In genomic region chr1:110291241-110292030, GRCh38 we compare ENCODE assay signal across 1 cellular context.
TF ChIP-seq lines count a peak whose summit lies in the region.

No MANE protein-coding gene starts in this region.

TF ChIP-seq in GM23338, 12 proteins besides CTCF, POLR2A, EP300 and RAD21 (continued from another document):
- TF ChIP-seq, protein P1, sequence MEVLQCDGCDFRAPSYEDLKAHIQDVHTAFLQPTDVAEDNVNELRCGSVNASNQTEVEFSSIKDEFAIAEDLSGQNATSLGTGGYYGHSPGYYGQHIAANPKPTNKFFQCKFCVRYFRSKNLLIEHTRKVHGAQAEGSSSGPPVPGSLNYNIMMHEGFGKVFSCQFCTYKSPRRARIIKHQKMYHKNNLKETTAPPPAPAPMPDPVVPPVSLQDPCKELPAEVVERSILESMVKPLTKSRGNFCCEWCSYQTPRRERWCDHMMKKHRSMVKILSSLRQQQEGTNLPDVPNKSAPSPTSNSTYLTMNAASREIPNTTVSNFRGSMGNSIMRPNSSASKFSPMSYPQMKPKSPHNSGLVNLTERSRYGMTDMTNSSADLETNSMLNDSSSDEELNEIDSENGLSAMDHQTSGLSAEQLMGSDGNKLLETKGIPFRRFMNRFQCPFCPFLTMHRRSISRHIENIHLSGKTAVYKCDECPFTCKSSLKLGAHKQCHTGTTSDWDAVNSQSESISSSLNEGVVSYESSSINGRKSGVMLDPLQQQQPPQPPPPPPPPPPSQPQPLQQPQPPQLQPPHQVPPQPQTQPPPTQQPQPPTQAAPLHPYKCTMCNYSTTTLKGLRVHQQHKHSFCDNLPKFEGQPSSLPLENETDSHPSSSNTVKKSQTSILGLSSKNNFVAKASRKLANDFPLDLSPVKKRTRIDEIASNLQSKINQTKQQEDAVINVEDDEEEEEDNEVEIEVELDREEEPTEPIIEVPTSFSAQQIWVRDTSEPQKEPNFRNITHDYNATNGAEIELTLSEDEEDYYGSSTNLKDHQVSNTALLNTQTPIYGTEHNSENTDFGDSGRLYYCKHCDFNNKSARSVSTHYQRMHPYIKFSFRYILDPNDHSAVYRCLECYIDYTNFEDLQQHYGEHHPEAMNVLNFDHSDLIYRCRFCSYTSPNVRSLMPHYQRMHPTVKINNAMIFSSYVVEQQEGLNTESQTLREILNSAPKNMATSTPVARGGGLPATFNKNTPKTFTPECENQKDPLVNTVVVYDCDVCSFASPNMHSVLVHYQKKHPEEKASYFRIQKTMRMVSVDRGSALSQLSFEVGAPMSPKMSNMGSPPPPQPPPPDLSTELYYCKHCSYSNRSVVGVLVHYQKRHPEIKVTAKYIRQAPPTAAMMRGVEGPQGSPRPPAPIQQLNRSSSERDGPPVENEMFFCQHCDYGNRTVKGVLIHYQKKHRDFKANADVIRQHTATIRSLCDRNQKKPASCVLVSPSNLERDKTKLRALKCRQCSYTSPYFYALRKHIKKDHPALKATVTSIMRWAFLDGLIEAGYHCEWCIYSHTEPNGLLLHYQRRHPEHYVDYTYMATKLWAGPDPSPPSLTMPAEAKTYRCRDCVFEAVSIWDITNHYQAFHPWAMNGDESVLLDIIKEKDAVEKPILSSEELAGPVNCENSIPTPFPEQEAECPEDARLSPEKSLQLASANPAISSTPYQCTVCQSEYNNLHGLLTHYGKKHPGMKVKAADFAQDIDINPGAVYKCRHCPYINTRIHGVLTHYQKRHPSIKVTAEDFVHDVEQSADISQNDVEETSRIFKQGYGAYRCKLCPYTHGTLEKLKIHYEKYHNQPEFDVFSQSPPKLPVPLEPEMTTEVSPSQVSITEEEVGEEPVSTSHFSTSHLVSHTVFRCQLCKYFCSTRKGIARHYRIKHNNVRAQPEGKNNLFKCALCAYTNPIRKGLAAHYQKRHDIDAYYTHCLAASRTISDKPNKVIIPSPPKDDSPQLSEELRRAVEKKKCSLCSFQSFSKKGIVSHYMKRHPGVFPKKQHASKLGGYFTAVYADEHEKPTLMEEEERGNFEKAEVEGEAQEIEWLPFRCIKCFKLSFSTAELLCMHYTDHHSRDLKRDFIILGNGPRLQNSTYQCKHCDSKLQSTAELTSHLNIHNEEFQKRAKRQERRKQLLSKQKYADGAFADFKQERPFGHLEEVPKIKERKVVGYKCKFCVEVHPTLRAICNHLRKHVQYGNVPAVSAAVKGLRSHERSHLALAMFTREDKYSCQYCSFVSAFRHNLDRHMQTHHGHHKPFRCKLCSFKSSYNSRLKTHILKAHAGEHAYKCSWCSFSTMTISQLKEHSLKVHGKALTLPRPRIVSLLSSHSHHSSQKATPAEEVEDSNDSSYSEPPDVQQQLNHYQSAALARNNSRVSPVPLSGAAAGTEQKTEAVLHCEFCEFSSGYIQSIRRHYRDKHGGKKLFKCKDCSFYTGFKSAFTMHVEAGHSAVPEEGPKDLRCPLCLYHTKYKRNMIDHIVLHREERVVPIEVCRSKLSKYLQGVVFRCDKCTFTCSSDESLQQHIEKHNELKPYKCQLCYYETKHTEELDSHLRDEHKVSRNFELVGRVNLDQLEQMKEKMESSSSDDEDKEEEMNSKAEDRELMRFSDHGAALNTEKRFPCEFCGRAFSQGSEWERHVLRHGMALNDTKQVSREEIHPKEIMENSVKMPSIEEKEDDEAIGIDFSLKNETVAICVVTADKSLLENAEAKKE (CRISPR knock-in tag; IDR thresholded peaks at IDR 0.05), result no peak
- TF ChIP-seq, protein P2, sequence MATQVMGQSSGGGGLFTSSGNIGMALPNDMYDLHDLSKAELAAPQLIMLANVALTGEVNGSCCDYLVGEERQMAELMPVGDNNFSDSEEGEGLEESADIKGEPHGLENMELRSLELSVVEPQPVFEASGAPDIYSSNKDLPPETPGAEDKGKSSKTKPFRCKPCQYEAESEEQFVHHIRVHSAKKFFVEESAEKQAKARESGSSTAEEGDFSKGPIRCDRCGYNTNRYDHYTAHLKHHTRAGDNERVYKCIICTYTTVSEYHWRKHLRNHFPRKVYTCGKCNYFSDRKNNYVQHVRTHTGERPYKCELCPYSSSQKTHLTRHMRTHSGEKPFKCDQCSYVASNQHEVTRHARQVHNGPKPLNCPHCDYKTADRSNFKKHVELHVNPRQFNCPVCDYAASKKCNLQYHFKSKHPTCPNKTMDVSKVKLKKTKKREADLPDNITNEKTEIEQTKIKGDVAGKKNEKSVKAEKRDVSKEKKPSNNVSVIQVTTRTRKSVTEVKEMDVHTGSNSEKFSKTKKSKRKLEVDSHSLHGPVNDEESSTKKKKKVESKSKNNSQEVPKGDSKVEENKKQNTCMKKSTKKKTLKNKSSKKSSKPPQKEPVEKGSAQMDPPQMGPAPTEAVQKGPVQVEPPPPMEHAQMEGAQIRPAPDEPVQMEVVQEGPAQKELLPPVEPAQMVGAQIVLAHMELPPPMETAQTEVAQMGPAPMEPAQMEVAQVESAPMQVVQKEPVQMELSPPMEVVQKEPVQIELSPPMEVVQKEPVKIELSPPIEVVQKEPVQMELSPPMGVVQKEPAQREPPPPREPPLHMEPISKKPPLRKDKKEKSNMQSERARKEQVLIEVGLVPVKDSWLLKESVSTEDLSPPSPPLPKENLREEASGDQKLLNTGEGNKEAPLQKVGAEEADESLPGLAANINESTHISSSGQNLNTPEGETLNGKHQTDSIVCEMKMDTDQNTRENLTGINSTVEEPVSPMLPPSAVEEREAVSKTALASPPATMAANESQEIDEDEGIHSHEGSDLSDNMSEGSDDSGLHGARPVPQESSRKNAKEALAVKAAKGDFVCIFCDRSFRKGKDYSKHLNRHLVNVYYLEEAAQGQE (IDR thresholded peaks at IDR 0.05; ENCODE audit: unreplicated experiment), result no peak
- TF ChIP-seq, protein P3, sequence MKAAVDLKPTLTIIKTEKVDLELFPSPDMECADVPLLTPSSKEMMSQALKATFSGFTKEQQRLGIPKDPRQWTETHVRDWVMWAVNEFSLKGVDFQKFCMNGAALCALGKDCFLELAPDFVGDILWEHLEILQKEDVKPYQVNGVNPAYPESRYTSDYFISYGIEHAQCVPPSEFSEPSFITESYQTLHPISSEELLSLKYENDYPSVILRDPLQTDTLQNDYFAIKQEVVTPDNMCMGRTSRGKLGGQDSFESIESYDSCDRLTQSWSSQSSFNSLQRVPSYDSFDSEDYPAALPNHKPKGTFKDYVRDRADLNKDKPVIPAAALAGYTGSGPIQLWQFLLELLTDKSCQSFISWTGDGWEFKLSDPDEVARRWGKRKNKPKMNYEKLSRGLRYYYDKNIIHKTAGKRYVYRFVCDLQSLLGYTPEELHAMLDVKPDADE (IDR thresholded peaks at IDR 0.05), result no peak
